11 cellular contexts compared by ENCODE assay signal in the genomic region with DNA sequence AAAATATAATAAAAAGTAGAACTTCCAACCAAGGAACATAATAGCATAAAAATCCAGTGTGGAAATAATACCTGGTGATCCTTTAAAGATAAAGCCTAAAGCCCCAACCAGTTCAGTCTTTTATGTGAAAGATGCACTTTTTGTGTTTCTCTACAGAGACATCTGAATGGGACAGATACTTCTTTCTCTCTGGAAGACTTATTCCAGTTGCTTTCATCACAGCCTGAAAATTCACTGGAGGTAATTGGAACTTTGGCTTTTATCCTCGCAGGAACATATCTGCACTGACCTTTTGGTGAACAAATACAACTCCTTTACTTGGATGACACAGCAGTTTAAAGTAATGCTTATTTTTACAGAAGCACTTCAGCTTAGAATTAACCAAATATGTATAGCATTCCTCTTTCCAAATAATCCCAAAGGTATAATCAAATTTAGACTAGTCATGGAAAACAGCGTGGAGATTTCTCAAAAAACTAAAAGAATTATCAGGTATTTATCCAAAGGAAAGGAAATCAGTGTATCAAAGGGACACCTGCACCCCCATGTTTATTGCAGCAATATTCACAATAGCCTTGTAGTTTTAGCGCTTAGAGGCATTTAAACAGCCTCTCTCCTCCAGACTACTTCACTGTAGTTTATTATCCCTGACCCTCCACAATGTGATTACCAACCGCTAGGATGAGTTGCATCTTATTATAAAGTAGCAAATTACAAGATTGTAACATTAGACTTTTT. TPM values are rescaled to one million over a fixed set of nuclear protein-coding genes. Genes with fewer than 3 reads are reported as not detected.
A peak's percentile ranks its signal among the peaks of the same experiment; 100 is the strongest.
DNase-seq lines count a peak whose midpoint lies in the region; ATAC-seq and TF ChIP-seq lines count a peak whose summit lies in the region.
"Had no signal": no experiment of that assay in that cellular context is flagged by ENCODE, and none has a peak within 500 bp of the region (broad histone marks: within the 10 kb centered on the region; RNA-seq: fewer than 3 reads in every experiment).

No MANE protein-coding gene starts in this region.

- peaks cover 36% of the 10 kb centered on the region for H3K36me3 Mint-ChIP-seq in activated naive CD4-positive, alpha-beta T cell treated with anti-CD3 and anti-CD28 coated beads for 36 hours (ENCODE audit: low read depth)
- peaks cover 5% of the 10 kb centered on the region for H3K36me3 Mint-ChIP-seq in endothelial cell (ENCODE audit: low read depth, unreplicated experiment)
- peaks cover 99% of the 10 kb centered on the region for H3K36me3 Mint-ChIP-seq in stimulated activated effector memory CD8-positive, alpha-beta T cell treated with anti-CD3 and anti-CD28 coated beads, Interleukin-12 subunit alpha, Interleukin-12 subunit beta, amount 100 ng/mL, for 72 hours

- in situ Hi-C loops in Panc1 (cut with HindIII; ENCODE audit: low pct_unique_long_range_greater_than_20kb, low sequenced_read_pairs) = no loop called here

- H3K9me3 ChIP-seq in Panc1 (ENCODE audit: control insufficient read depth, insufficient read depth, low read depth, low read length) = no peaks in the 10 kb centered on the region
- H3K9me3 ChIP-seq: BLaER1 treated with 17β-estradiol and CSF1 and Interleukin-3, amounts not matched to agents 10 nM and 100 nM had no signal

- H3K4me3 Mint-ChIP-seq in activated naive CD4-positive, alpha-beta T cell treated with anti-CD3 and anti-CD28 coated beads for 36 hours = no peak overlapping the region
- H3K4me3 Mint-ChIP-seq in endothelial cell (ENCODE audit: unreplicated experiment) = no peak overlapping the region
- no peak overlapping the region for H3K4me3 Mint-ChIP-seq in stimulated activated effector memory CD8-positive, alpha-beta T cell treated with anti-CD3 and anti-CD28 coated beads, Interleukin-12 subunit alpha, Interleukin-12 subunit beta, amount 100 ng/mL, for 72 hours

- no TSS peak for BruUV-seq in Panc1 (replicated peaks; lab: Mats Ljungman, UMichigan)

- no peak overlapping the region for H3K4me3 ChIP-seq in Panc1 (ENCODE audit: low read depth in 2 of 2, low read length in 2 of 2)
- H3K4me3 ChIP-seq: BLaER1 treated with 17β-estradiol and CSF1 and Interleukin-3, amounts not matched to agents 10 nM and 100 nM had no signal

- peaks cover 49% of the 10 kb centered on the region for H3K4me1 Mint-ChIP-seq in activated naive CD4-positive, alpha-beta T cell treated with anti-CD3 and anti-CD28 coated beads for 36 hours (ENCODE audit: low read depth)
- peaks cover 2% of the 10 kb centered on the region for H3K4me1 Mint-ChIP-seq in endothelial cell (ENCODE audit: unreplicated experiment)
- peaks cover 72% of the 10 kb centered on the region for H3K4me1 Mint-ChIP-seq in stimulated activated effector memory CD8-positive, alpha-beta T cell treated with anti-CD3 and anti-CD28 coated beads, Interleukin-12 subunit alpha, Interleukin-12 subunit beta, amount 100 ng/mL, for 72 hours

- intact Hi-C loops in activated naive CD4-positive, alpha-beta T cell treated with anti-CD3 and anti-CD28 coated beads for 36 hours (cut with micrococcal nuclease) = no loop called here
- intact Hi-C loops in Panc1 (cut with micrococcal nuclease; ENCODE audit: unreplicated experiment) = loop anchor here (5.0 to 10.0 kb wide), 4 partner anchors 91 to 291 kb away; no protein-coding TSS in a partner anchor

- no peaks in the 10 kb centered on the region for H3K9me3 Mint-ChIP-seq in activated naive CD4-positive, alpha-beta T cell treated with anti-CD3 and anti-CD28 coated beads for 36 hours
- no peaks in the 10 kb centered on the region for H3K9me3 Mint-ChIP-seq in endothelial cell (ENCODE audit: unreplicated experiment)
- H3K9me3 Mint-ChIP-seq in stimulated activated effector memory CD8-positive, alpha-beta T cell treated with anti-CD3 and anti-CD28 coated beads, Interleukin-12 subunit alpha, Interleukin-12 subunit beta, amount 100 ng/mL, for 72 hours = no peaks in the 10 kb centered on the region

- ATAC-seq in Panc1 (no peak), HG03439 (IDR thresholded peaks at IDR 0.05; ENCODE audit: unreplicated experiment) (no peak)
- no peak for ATAC-seq in stimulated activated effector memory CD8-positive, alpha-beta T cell treated with anti-CD3 and anti-CD28 coated beads, Interleukin-12 subunit alpha, Interleukin-12 subunit beta, amount 100 ng/mL, for 72 hours

- H3K27ac ChIP-seq in Panc1 (ENCODE audit: low read length) = peak overlapping the region; percentile 8

- no peak for DNase-seq in activated naive CD4-positive, alpha-beta T cell treated with anti-CD3 and anti-CD28 coated beads for 36 hours
- no peak for DNase-seq in activated naive CD4-positive, alpha-beta T cell (lab: John Stamatoyannopoulos, UW)
- DNase-seq in Panc1 (ENCODE audit: low read depth, low spot score) (no peak), endothelial cell (ENCODE audit: low spot score) (no peak), medulla oblongata (ENCODE audit: extremely low spot score) (no peak), HEK293T (ENCODE audit: extremely low spot score) (no peak)
- peak in 1 of 2 donors; percentile 44 for DNase-seq in stimulated activated effector memory CD8-positive, alpha-beta T cell treated with anti-CD3 and anti-CD28 coated beads, Interleukin-12 subunit alpha, Interleukin-12 subunit beta, amount 100 ng/mL, for 72 hours (ENCODE audit: low spot score in 2 of 2)
- DNase-seq: Kasumi-1, NCI-H526 treated with DMSO at 0.1 percent for 48 hours had no signal

- H3K27me3 ChIP-seq in Panc1 (ENCODE audit: control insufficient read depth, insufficient read depth, low read length) = no peaks in the 10 kb centered on the region
- H3K27me3 ChIP-seq: BLaER1 treated with 17β-estradiol and CSF1 and Interleukin-3, amounts not matched to agents 10 nM and 100 nM had no signal

- POLR2A ChIA-PET in Panc1 (lab: Charles Lee) (no interaction called here), HEK293T (lab: Yijun Ruan, JAX) (interaction anchor here (0.9 kb wide), 1 partner anchor 92 kb away, joined by 4 read pairs; no protein-coding TSS in a partner anchor)

- H3K4me1 ChIP-seq in Panc1 (ENCODE audit: control insufficient read depth, insufficient read depth, low read length) = peaks cover 64% of the 10 kb centered on the region

- CTCF ChIA-PET in activated naive CD4-positive, alpha-beta T cell treated with anti-CD3 and anti-CD28 coated beads for 36 hours (lab: Charles Lee) = interaction anchor here (1.9 kb wide), 1 partner anchor 93 kb away, joined by 7 read pairs; no protein-coding TSS in a partner anchor
- CTCF ChIA-PET in Panc1 (lab: Charles Lee) (interaction anchor here (0.6 to 2.3 kb wide), 4 partner anchors 72 to 291 kb away, joined by 3 to 4 read pairs (median 4); no protein-coding TSS in a partner anchor), HEK293T (lab: Yijun Ruan, JAX) (interaction anchor here (1.2 kb wide), 1 partner anchor 93 kb away, joined by 7 read pairs; no protein-coding TSS in a partner anchor)

- no peaks in the 10 kb centered on the region for H3K27me3 Mint-ChIP-seq in activated naive CD4-positive, alpha-beta T cell treated with anti-CD3 and anti-CD28 coated beads for 36 hours (ENCODE audit: low read depth)
- peaks cover 2% of the 10 kb centered on the region for H3K27me3 Mint-ChIP-seq in endothelial cell (ENCODE audit: unreplicated experiment)

- TF ChIP-seq CTCF in Panc1 (IDR thresholded peaks at IDR 0.05) (no peak), endothelial cell (IDR thresholded peaks at IDR 0.05; ENCODE audit: unreplicated experiment) (no peak)

- H3K27ac Mint-ChIP-seq in activated naive CD4-positive, alpha-beta T cell treated with anti-CD3 and anti-CD28 coated beads for 36 hours = peak overlapping the region; percentile 88
- H3K27ac Mint-ChIP-seq in endothelial cell (ENCODE audit: unreplicated experiment) = peak overlapping the region; percentile 67
- peak overlapping the region; percentile 63 for H3K27ac Mint-ChIP-seq in stimulated activated effector memory CD8-positive, alpha-beta T cell treated with anti-CD3 and anti-CD28 coated beads, Interleukin-12 subunit alpha, Interleukin-12 subunit beta, amount 100 ng/mL, for 72 hours

- H3K36me3 ChIP-seq in Panc1 (ENCODE audit: control insufficient read depth, insufficient read depth, low read length) = peaks cover 7% of the 10 kb centered on the region

TF ChIP-seq in HEK293T, 16 proteins besides CTCF, POLR2A, EP300 and RAD21:
- TF ChIP-seq, protein P1, sequence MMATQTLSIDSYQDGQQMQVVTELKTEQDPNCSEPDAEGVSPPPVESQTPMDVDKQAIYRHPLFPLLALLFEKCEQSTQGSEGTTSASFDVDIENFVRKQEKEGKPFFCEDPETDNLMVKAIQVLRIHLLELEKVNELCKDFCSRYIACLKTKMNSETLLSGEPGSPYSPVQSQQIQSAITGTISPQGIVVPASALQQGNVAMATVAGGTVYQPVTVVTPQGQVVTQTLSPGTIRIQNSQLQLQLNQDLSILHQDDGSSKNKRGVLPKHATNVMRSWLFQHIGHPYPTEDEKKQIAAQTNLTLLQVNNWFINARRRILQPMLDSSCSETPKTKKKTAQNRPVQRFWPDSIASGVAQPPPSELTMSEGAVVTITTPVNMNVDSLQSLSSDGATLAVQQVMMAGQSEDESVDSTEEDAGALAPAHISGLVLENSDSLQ (IDR thresholded peaks at IDR 0.05) = no peak
- no peak for TF ChIP-seq CTBP1 (IDR thresholded peaks at IDR 0.05; ENCODE audit: borderline replicate concordance)
- no peak for TF ChIP-seq LEF1 (IDR thresholded peaks at IDR 0.05; ENCODE audit: borderline replicate concordance)
- TF ChIP-seq ARNT (IDR thresholded peaks at IDR 0.05) = no peak
- TF ChIP-seq ELF4 (IDR thresholded peaks at IDR 0.05) = no peak

RNA-seq across cellular contexts. Expression of a gene that starts 16.8 kb away (rescaled TPM):
- 100 to 1,000 TPM; 925 to 950 TPM for total RNA-seq in activated naive CD4-positive, alpha-beta T cell treated with anti-CD3 and anti-CD28 coated beads for 36 hours
- total RNA-seq in Panc1 (2021; ENCODE audit: unreplicated experiment) (819 TPM), endothelial cell (ENCODE audit: unreplicated experiment) (623 TPM)
- 815 TPM for polyA plus RNA-seq in Panc1 (2012; ENCODE audit: insufficient read length)

RNA-seq across cellular contexts. Expression of a gene that starts 17.8 kb away (rescaled TPM):
- 100 to 1,000 TPM; 260 to 273 TPM for total RNA-seq in activated naive CD4-positive, alpha-beta T cell treated with anti-CD3 and anti-CD28 coated beads for 36 hours
- total RNA-seq in Panc1 (2021; ENCODE audit: unreplicated experiment) (308 TPM), endothelial cell (ENCODE audit: unreplicated experiment) (146 TPM)
- 136 TPM for polyA plus RNA-seq in Panc1 (2012; ENCODE audit: insufficient read length)

RNA-seq across cellular contexts. Expression of a gene that starts 31.7 kb away (rescaled TPM):
- total RNA-seq in activated naive CD4-positive, alpha-beta T cell treated with anti-CD3 and anti-CD28 coated beads for 36 hours = 10 to 100 TPM; 12.5 to 12.9 TPM
- total RNA-seq in Panc1 (2021; ENCODE audit: unreplicated experiment) (78.5 TPM), endothelial cell (ENCODE audit: unreplicated experiment) (2.8 TPM)
- 47.6 TPM for polyA plus RNA-seq in Panc1 (2012; ENCODE audit: insufficient read length)
